Comparison of ENCODE assay signal across 19 cellular contexts in the genomic region with DNA sequence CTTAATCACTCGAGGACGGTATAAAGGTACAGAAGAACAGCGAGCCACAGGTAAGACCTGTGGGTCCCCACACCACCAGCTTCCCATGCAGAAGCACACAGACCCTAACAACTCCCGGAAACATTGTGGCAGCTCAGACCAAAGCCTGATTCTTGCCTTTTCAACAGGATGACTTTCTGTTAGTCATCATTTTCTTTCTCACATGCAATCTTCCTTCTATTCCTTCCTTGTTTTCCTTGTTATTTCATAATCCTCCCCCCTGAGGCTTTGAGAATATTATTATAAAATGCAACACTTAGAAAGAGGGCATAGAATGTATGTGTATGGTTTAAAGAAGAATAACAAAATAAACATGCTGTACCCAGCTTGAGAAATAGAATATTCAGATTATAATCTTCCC.
DNase-seq lines count a peak whose midpoint lies in the region; ATAC-seq and TF ChIP-seq lines count a peak whose summit lies in the region.
"Had no signal": no experiment of that assay in that cellular context is flagged by ENCODE, and none has a peak within 500 bp of the region (broad histone marks: within the 10 kb centered on the region; RNA-seq: fewer than 3 reads in every experiment).

No MANE protein-coding gene starts in this region.

- no peaks in the 10 kb centered on the region for H3K4me1 ChIP-seq in breast epithelium

- H3K9me3 ChIP-seq in breast epithelium = no peaks in the 10 kb centered on the region

- TF ChIP-seq POLR2A in breast epithelium (IDR thresholded peaks at IDR 0.05) = no peak

- no peak overlapping the region for H3K4me3 ChIP-seq in breast epithelium
- H3K4me3 ChIP-seq: BLaER1 treated with 17β-estradiol and CSF1 and Interleukin-3, amounts not matched to agents 10 nM and 100 nM had no signal

- CTCF ChIA-PET in MCF 10A (lab: Yijun Ruan, JAX) = interaction anchor here (0.6 kb wide), 3 partner anchors 87 to 101 kb away, joined by 3 read pairs; no protein-coding TSS in a partner anchor

- no peaks in the 10 kb centered on the region for H3K27me3 ChIP-seq in breast epithelium
- H3K27me3 ChIP-seq: BLaER1 treated with 17β-estradiol and CSF1 and Interleukin-3, amounts not matched to agents 10 nM and 100 nM had no signal

- intact Hi-C loops in MCF 10A (cut with micrococcal nuclease) (no loop called here), breast epithelium (cut with DNase I; ENCODE audit: low total_unique reads) (no loop called here)

- H3K9me3 Mint-ChIP-seq in MCF 10A (ENCODE audit: unreplicated experiment) = no peaks in the 10 kb centered on the region

- no peaks in the 10 kb centered on the region for H3K27me3 Mint-ChIP-seq in MCF 10A (ENCODE audit: insufficient read depth, unreplicated experiment)

- ATAC-seq in HG03175 (IDR thresholded peaks at IDR 0.05; ENCODE audit: unreplicated experiment) = no peak
- ATAC-seq: Right ventricle myocardium inferior, SK-N-SH treated with all-trans-retinoic acid at 6 μM for 48 hours had no signal

- DNase-seq in MCF 10A (ENCODE audit: unreplicated experiment) = peak; percentile 56
- DNase-seq in breast epithelium (ENCODE audit: low spot score in 2 of 2) = no peak
- peak; percentile 29 for DNase-seq in dedifferentiated amniotic fluid mesenchymal stem cell (ENCODE audit: extremely low spot score)
- peak; percentile 67 for DNase-seq in foreskin melanocyte
- no peak for DNase-seq in NCI-H226
- no peak for DNase-seq in DMS 273 treated with DMSO at 0.1 percent for 48 hours (lab: John Stamatoyannopoulos, UW)
- no peak for DNase-seq in activated naive CD4-positive, alpha-beta T cell treated with Interleukin-2 at 50 U/mL for 16 hours
- DNase-seq: HCEC 1CT; IMR-90; Kasumi-1; NCI-H1417; NCI-H1930; NCI-H526 treated with DMSO at 0.1 percent for 48 hours; NK-92 treated with Interleukin-12 subunit alpha and Interleukin-12 subunit beta, amount 100 ng/mL, for 24 hours had no signal

- no TSS peak for BruUV-seq in MCF 10A (replicated peaks; lab: Mats Ljungman, UMichigan)

- H3K4me3 Mint-ChIP-seq in MCF 10A (ENCODE audit: unreplicated experiment) = no peak overlapping the region

- TF ChIP-seq CTCF in MCF 10A (IDR thresholded peaks at IDR 0.05; ENCODE audit: unreplicated experiment) (no peak), breast epithelium (IDR thresholded peaks at IDR 0.05) (no peak)

- H3K36me3 Mint-ChIP-seq in MCF 10A (ENCODE audit: insufficient read depth, unreplicated experiment) = no peaks in the 10 kb centered on the region

- no peak overlapping the region for H3K27ac ChIP-seq in breast epithelium
- H3K27ac ChIP-seq: 22Rv1; BLaER1 treated with 17β-estradiol and CSF1 and Interleukin-3, amounts not matched to agents 10 nM and 100 nM had no signal

- POLR2A ChIA-PET in MCF 10A (lab: Yijun Ruan, JAX) = no interaction called here

- peaks cover 14% of the 10 kb centered on the region for H3K4me1 Mint-ChIP-seq in MCF 10A (ENCODE audit: insufficient read depth, unreplicated experiment)

- no peaks in the 10 kb centered on the region for H3K36me3 ChIP-seq in breast epithelium
- H3K36me3 ChIP-seq: BLaER1 treated with 17β-estradiol and CSF1 and Interleukin-3, amounts not matched to agents 10 nM and 100 nM had no signal

- no peak overlapping the region for H3K27ac Mint-ChIP-seq in MCF 10A (ENCODE audit: low read depth, unreplicated experiment)

Comparison
In these comparisons a context has a peak if more than half of its experiments do, and no peak if none do; other contexts are left out.
1. DNase-seq: peak in MCF 10A (single experiment), dedifferentiated amniotic fluid mesenchymal stem cell (single experiment) and foreskin melanocyte (single experiment); none in breast epithelium (0 of 2), NCI-H226 (single experiment), DMS 273 treated with DMSO at 0.1 percent for 48 hours (single experiment) and activated naive CD4-positive, alpha-beta T cell treated with Interleukin-2 at 50 U/mL for 16 hours (single experiment).